ENCODE assay signal across 1 cellular context in genomic region chr16:50539053-50539615, GRCh38.
TF ChIP-seq lines count a peak whose summit lies in the region.

No MANE protein-coding gene starts in this region.

TF ChIP-seq in IMR-90, 13 proteins besides CTCF, POLR2A, EP300 and RAD21:
- no peak for TF ChIP-seq MXI1 (IDR thresholded peaks at IDR 0.05; ENCODE audit: borderline replicate concordance, low read depth, low read length)
- TF ChIP-seq RCOR1 (IDR thresholded peaks at IDR 0.05; ENCODE audit: insufficient replicate concordance, low read length) = no peak
